18 cellular contexts compared by ENCODE assay signal in the genomic region with DNA sequence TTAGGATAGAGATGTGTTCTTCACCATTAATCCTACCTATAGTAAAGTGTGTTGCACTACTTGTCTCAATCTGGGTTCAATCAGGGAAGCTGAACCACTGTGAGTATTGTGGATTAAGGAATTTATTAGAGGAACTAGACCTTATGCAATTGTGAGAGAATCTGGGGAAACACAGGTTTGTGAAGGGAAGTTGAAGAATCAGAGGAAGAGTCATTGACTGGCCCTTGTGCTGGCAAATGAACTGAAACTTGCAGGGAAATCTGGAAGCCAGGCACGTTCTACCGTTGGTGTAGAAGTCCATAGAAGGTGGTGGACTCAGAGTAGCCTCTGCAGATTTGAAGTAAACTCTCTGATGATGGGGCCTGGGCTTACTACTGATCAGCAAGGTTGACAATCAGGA. TPM values are rescaled to one million over a fixed set of nuclear protein-coding genes. Genes with fewer than 3 reads are reported as not detected.
DNase-seq lines count a peak whose midpoint lies in the region; ATAC-seq lines count a peak whose summit lies in the region.
"Had no signal": no experiment of that assay in that cellular context is flagged by ENCODE, and none has a peak within 500 bp of the region (broad histone marks: within the 10 kb centered on the region; RNA-seq: fewer than 3 reads in every experiment).

No MANE protein-coding gene starts in this region.

- intact Hi-C loops in sciatic nerve (cut with DNase I) = no loop called here

- peak; percentile 42 for DNase-seq in SIG-M5 treated with dmso at 0.1 percent for 504 hours (lab: John Stamatoyannopoulos, UW; ENCODE audit: unreplicated experiment)
- DNase-seq in SIG-M5 (lab: John Stamatoyannopoulos, UW) = no peak
- peak; percentile 56 to 75 for DNase-seq in NOMO-1 (lab: John Stamatoyannopoulos, UW; ENCODE audit: unreplicated experiment in 2 of 2)
- DNase-seq in globus pallidus (ENCODE audit: low spot score) = peak; percentile 36
- DNase-seq in sciatic nerve (ENCODE audit: low spot score) = no peak
- DNase-seq in NCI-H2081 (lab: John Stamatoyannopoulos, UW) = no peak
- DNase-seq: 8988T, GDM1, KG1, NCI-H1092 treated with DMSO at 0.1 percent for 48 hours, NCI-H2107, NCI-H2227 treated with DMSO at 0.1 percent for 48 hours, NCI-H524, SJCRH30 had no signal

- ATAC-seq in sciatic nerve (peak; percentile 42), GM18519 (IDR thresholded peaks at IDR 0.05; ENCODE audit: low FRiP score, unreplicated experiment) (no peak), HG02588 (IDR thresholded peaks at IDR 0.05; ENCODE audit: unreplicated experiment) (no peak)
- ATAC-seq: GM12878, GM23338 had no signal

RNA-seq across cellular contexts. Expression of a gene that starts 44.6 kb away (rescaled TPM):
- total RNA-seq in sciatic nerve = 15.7 TPM

Comparison
In these comparisons a context has a peak if more than half of its experiments do, and no peak if none do; other contexts are left out.
1. DNase-seq: peak in SIG-M5 treated with dmso at 0.1 percent for 504 hours (single experiment), NOMO-1 (2 of 2) and globus pallidus (single experiment); none in SIG-M5 (single experiment), sciatic nerve (single experiment) and NCI-H2081 (0 of 2).